ENCODE assay signal across 11 cellular contexts in genomic region chr6:46138281-46138680, GRCh38. TPM values are rescaled to one million over a fixed set of nuclear protein-coding genes. Genes with fewer than 3 reads are reported as not detected.
DNase-seq lines count a peak whose midpoint lies in the region; ATAC-seq lines count a peak whose summit lies in the region.
"Had no signal": no experiment of that assay in that cellular context is flagged by ENCODE, and none has a peak within 500 bp of the region (broad histone marks: within the 10 kb centered on the region; RNA-seq: fewer than 3 reads in every experiment).

No MANE protein-coding gene starts in this region.

- H3K36me3 Mint-ChIP-seq in naive thymus-derived CD8-positive, alpha-beta T cell = peaks cover 0 to 19% (median 0%) of the 10 kb centered on the region in 3 donors
- H3K36me3 Mint-ChIP-seq: IgD-negative memory B cell had no signal

- POLR2A ChIA-PET in naive thymus-derived CD8-positive, alpha-beta T cell (lab: Charles Lee) = interaction anchor here (1.3 kb wide), 1 partner anchor 9 kb away, joined by 3 read pairs; the partner anchor contains the start of gene ENPP4

- ATAC-seq in GM19395 (IDR thresholded peaks at IDR 0.05; ENCODE audit: unreplicated experiment) = peak; percentile 82
- peak; percentile 88 for ATAC-seq in HG02943 (IDR thresholded peaks at IDR 0.05; ENCODE audit: low read depth, unreplicated experiment)
- ATAC-seq in left ventricle myocardium superior = no peak
- no peak for ATAC-seq in naive thymus-derived CD8-positive, alpha-beta T cell
- ATAC-seq: upper lobe of right lung had no signal

- H3K27ac Mint-ChIP-seq in naive thymus-derived CD8-positive, alpha-beta T cell = peak overlapping the region in 1 of 10 donors; percentile 4

- no peaks in the 10 kb centered on the region for H3K9me3 Mint-ChIP-seq in naive thymus-derived CD8-positive, alpha-beta T cell
- H3K9me3 Mint-ChIP-seq: IgD-negative memory B cell had no signal

- H3K4me3 Mint-ChIP-seq in naive thymus-derived CD8-positive, alpha-beta T cell = no peak overlapping the region
- H3K4me3 Mint-ChIP-seq: IgD-negative memory B cell had no signal

- intact Hi-C loops in left ventricle myocardium superior (cut with micrococcal nuclease) = no loop called here

- peak; percentile 60 for DNase-seq in COR-L47 (lab: John Stamatoyannopoulos, UW)
- DNase-seq in NCI-H2029 treated with DMSO at 0.1 percent for 48 hours (lab: John Stamatoyannopoulos, UW) = peak; percentile 40
- DNase-seq in pons (ENCODE audit: low spot score) = no peak
- DNase-seq in left ventricle myocardium superior = no peak
- DNase-seq in NCI-H146 treated with DMSO at 0.1 percent for 48 hours (lab: John Stamatoyannopoulos, UW; ENCODE audit: unreplicated experiment) = no peak
- DNase-seq in naive thymus-derived CD8-positive, alpha-beta T cell = no peak
- DNase-seq: stimulated activated CD4-positive, alpha-beta T cell treated with anti-CD3 and anti-CD28 coated beads, Interleukin-2, amount 100 ng/mL, for 48 hours; upper lobe of right lung had no signal

- H3K27me3 Mint-ChIP-seq in naive thymus-derived CD8-positive, alpha-beta T cell = no peaks in the 10 kb centered on the region
- H3K27me3 Mint-ChIP-seq: IgD-negative memory B cell had no signal

- peaks cover 32 to 54% (median 42%) of the 10 kb centered on the region in 4 donors for H3K4me1 Mint-ChIP-seq in naive thymus-derived CD8-positive, alpha-beta T cell

RNA-seq across cellular contexts. Expression of gene ENPP4, which starts 8.5 kb away (rescaled TPM):
- 21.3 TPM for total RNA-seq in left ventricle myocardium superior
- total RNA-seq in naive thymus-derived CD8-positive, alpha-beta T cell = 10 to 100 TPM; 11.4 to 12.3 TPM
- polyA plus RNA-seq in naive thymus-derived CD8-positive, alpha-beta T cell = 1 to 10 TPM; 4.6 to 7.8 (median 5.1) TPM

RNA-seq across cellular contexts. Expression of gene ENPP5, which starts 32.5 kb away (rescaled TPM):
- total RNA-seq in left ventricle myocardium superior = 3.2 TPM
- 1 to 10 TPM; 1.1 to 1.2 TPM for total RNA-seq in naive thymus-derived CD8-positive, alpha-beta T cell
- polyA plus RNA-seq in naive thymus-derived CD8-positive, alpha-beta T cell = 1 to 10 TPM; 1.4 to 9.4 (median 1.6) TPM

Comparison
In these comparisons a context has a peak if more than half of its experiments do, and no peak if none do; other contexts are left out.
1. DNase-seq: peak in COR-L47 (single experiment) and NCI-H2029 treated with DMSO at 0.1 percent for 48 hours (single experiment); none in pons (single experiment), left ventricle myocardium superior (single experiment), NCI-H146 treated with DMSO at 0.1 percent for 48 hours (single experiment) and naive thymus-derived CD8-positive, alpha-beta T cell (0 of 10).
2. ATAC-seq: peak in GM19395 (single experiment) and HG02943 (single experiment); none in left ventricle myocardium superior (single experiment) and naive thymus-derived CD8-positive, alpha-beta T cell (0 of 2).